In genomic region chr9:133792721-133793470, GRCh38 we compare ENCODE assay signal across 1 cellular context.
TF ChIP-seq lines count a peak whose summit lies in the region.

No MANE protein-coding gene starts in this region.

TF ChIP-seq in GM23338, 12 proteins besides CTCF, POLR2A, EP300 and RAD21 (continued from another document):
- TF ChIP-seq, protein P1, sequence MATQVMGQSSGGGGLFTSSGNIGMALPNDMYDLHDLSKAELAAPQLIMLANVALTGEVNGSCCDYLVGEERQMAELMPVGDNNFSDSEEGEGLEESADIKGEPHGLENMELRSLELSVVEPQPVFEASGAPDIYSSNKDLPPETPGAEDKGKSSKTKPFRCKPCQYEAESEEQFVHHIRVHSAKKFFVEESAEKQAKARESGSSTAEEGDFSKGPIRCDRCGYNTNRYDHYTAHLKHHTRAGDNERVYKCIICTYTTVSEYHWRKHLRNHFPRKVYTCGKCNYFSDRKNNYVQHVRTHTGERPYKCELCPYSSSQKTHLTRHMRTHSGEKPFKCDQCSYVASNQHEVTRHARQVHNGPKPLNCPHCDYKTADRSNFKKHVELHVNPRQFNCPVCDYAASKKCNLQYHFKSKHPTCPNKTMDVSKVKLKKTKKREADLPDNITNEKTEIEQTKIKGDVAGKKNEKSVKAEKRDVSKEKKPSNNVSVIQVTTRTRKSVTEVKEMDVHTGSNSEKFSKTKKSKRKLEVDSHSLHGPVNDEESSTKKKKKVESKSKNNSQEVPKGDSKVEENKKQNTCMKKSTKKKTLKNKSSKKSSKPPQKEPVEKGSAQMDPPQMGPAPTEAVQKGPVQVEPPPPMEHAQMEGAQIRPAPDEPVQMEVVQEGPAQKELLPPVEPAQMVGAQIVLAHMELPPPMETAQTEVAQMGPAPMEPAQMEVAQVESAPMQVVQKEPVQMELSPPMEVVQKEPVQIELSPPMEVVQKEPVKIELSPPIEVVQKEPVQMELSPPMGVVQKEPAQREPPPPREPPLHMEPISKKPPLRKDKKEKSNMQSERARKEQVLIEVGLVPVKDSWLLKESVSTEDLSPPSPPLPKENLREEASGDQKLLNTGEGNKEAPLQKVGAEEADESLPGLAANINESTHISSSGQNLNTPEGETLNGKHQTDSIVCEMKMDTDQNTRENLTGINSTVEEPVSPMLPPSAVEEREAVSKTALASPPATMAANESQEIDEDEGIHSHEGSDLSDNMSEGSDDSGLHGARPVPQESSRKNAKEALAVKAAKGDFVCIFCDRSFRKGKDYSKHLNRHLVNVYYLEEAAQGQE (IDR thresholded peaks at IDR 0.05; ENCODE audit: unreplicated experiment): no peak
- TF ChIP-seq ZNF331 (CRISPR knock-in tag; IDR thresholded peaks at IDR 0.05; ENCODE audit: low read depth) (no peak), EZH2phosphoT487 (IDR thresholded peaks at IDR 0.05; ENCODE audit: unreplicated experiment) (no peak), STAT1 (IDR thresholded peaks at IDR 0.05; ENCODE audit: unreplicated experiment) (no peak), POLR2AphosphoS5 (IDR thresholded peaks at IDR 0.05; ENCODE audit: low read depth) (no peak), NANOG (IDR thresholded peaks at IDR 0.05; ENCODE audit: borderline replicate concordance) (no peak)
- TF ChIP-seq, protein P2, sequence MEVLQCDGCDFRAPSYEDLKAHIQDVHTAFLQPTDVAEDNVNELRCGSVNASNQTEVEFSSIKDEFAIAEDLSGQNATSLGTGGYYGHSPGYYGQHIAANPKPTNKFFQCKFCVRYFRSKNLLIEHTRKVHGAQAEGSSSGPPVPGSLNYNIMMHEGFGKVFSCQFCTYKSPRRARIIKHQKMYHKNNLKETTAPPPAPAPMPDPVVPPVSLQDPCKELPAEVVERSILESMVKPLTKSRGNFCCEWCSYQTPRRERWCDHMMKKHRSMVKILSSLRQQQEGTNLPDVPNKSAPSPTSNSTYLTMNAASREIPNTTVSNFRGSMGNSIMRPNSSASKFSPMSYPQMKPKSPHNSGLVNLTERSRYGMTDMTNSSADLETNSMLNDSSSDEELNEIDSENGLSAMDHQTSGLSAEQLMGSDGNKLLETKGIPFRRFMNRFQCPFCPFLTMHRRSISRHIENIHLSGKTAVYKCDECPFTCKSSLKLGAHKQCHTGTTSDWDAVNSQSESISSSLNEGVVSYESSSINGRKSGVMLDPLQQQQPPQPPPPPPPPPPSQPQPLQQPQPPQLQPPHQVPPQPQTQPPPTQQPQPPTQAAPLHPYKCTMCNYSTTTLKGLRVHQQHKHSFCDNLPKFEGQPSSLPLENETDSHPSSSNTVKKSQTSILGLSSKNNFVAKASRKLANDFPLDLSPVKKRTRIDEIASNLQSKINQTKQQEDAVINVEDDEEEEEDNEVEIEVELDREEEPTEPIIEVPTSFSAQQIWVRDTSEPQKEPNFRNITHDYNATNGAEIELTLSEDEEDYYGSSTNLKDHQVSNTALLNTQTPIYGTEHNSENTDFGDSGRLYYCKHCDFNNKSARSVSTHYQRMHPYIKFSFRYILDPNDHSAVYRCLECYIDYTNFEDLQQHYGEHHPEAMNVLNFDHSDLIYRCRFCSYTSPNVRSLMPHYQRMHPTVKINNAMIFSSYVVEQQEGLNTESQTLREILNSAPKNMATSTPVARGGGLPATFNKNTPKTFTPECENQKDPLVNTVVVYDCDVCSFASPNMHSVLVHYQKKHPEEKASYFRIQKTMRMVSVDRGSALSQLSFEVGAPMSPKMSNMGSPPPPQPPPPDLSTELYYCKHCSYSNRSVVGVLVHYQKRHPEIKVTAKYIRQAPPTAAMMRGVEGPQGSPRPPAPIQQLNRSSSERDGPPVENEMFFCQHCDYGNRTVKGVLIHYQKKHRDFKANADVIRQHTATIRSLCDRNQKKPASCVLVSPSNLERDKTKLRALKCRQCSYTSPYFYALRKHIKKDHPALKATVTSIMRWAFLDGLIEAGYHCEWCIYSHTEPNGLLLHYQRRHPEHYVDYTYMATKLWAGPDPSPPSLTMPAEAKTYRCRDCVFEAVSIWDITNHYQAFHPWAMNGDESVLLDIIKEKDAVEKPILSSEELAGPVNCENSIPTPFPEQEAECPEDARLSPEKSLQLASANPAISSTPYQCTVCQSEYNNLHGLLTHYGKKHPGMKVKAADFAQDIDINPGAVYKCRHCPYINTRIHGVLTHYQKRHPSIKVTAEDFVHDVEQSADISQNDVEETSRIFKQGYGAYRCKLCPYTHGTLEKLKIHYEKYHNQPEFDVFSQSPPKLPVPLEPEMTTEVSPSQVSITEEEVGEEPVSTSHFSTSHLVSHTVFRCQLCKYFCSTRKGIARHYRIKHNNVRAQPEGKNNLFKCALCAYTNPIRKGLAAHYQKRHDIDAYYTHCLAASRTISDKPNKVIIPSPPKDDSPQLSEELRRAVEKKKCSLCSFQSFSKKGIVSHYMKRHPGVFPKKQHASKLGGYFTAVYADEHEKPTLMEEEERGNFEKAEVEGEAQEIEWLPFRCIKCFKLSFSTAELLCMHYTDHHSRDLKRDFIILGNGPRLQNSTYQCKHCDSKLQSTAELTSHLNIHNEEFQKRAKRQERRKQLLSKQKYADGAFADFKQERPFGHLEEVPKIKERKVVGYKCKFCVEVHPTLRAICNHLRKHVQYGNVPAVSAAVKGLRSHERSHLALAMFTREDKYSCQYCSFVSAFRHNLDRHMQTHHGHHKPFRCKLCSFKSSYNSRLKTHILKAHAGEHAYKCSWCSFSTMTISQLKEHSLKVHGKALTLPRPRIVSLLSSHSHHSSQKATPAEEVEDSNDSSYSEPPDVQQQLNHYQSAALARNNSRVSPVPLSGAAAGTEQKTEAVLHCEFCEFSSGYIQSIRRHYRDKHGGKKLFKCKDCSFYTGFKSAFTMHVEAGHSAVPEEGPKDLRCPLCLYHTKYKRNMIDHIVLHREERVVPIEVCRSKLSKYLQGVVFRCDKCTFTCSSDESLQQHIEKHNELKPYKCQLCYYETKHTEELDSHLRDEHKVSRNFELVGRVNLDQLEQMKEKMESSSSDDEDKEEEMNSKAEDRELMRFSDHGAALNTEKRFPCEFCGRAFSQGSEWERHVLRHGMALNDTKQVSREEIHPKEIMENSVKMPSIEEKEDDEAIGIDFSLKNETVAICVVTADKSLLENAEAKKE (CRISPR knock-in tag; IDR thresholded peaks at IDR 0.05): no peak
- TF ChIP-seq, protein P3, sequence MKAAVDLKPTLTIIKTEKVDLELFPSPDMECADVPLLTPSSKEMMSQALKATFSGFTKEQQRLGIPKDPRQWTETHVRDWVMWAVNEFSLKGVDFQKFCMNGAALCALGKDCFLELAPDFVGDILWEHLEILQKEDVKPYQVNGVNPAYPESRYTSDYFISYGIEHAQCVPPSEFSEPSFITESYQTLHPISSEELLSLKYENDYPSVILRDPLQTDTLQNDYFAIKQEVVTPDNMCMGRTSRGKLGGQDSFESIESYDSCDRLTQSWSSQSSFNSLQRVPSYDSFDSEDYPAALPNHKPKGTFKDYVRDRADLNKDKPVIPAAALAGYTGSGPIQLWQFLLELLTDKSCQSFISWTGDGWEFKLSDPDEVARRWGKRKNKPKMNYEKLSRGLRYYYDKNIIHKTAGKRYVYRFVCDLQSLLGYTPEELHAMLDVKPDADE (IDR thresholded peaks at IDR 0.05): no peak
